Comparison of ENCODE assay signal across 1 cellular context in genomic region chr5:79512692-79513518, GRCh38.
TF ChIP-seq lines count a peak whose summit lies in the region.

No MANE protein-coding gene starts in this region.

TF ChIP-seq in H1, 55 proteins besides CTCF, POLR2A, EP300 and RAD21 (continued from another document):
- TF ChIP-seq RNF2 (IDR thresholded peaks at IDR 0.05; ENCODE audit: borderline replicate concordance, low read depth, low read length, missing control alignments, poor library complexity, severe bottlenecking) (no peak), KDM4A (IDR thresholded peaks at IDR 0.05; ENCODE audit: low read depth, low read length, severe bottlenecking) (no peak), CHD7 (IDR thresholded peaks at IDR 0.05; ENCODE audit: insufficient replicate concordance, low read length) (no peak), EZH2 (IDR thresholded peaks at IDR 0.05; ENCODE audit: low read depth, low read length, severe bottlenecking) (no peak), POLR2AphosphoS5 (IDR thresholded peaks at IDR 0.05; ENCODE audit: low read depth, low read length) (0 out of 2 replicates have a peak, but pooled peaks have one; percentile 49), SP4 (IDR thresholded peaks at IDR 0.05; ENCODE audit: low read length) (no peak), E2F6 (IDR thresholded peaks at IDR 0.05) (no peak), ASH2L (IDR thresholded peaks at IDR 0.05; ENCODE audit: low read length) (peak; percentile 83)
